Comparison of ENCODE assay signal across 23 cellular contexts in the genomic region with DNA sequence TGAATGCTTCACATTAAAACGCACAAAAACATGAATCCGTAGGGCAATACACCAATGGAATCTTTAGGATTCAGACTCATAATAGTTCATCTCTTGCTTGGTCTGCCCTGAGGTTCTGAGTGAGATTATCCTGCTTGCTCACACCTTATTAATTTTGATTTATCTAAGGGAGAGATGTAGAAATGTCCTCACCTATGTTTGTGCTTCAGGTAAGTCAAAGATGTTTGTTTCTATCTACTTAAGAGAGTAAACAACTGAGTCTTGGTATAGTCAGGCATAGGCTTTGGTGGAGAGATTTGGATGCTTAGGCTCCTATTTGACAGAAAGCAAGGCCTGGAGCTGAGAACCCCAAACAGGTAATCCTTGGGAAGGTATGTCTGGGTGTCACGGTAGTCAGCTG.
"Had no signal": no experiment of that assay in that cellular context is flagged by ENCODE, and none has a peak within 500 bp of the region (broad histone marks: within the 10 kb centered on the region; RNA-seq: fewer than 3 reads in every experiment).

No MANE protein-coding gene starts in this region.

- H3K9me3 Mint-ChIP-seq: activated naive CD4-positive, alpha-beta T cell treated with anti-CD3 and anti-CD28 coated beads for 36 hours; activated T-helper 2 cell treated with anti-CD3 and anti-CD28 coated beads, Interferon-gamma antibody, Interleukin-2, Interleukin-4, amounts not matched to agents 10 μg/mL and 5 μg/mL and 100 μg/mL, durations not matched to agents 14 hours and 24 hours and 36 hours; stimulated activated naive CD8-positive, alpha-beta T cell treated with anti-CD3 and anti-CD28 coated beads, Interleukin-15, amount 100 ng/mL, for 72 hours had no signal

- ATAC-seq: left cardiac atrium; naive thymus-derived CD8-positive, alpha-beta T cell had no signal

- H3K27me3 Mint-ChIP-seq: stimulated activated naive CD8-positive, alpha-beta T cell treated with anti-CD3 and anti-CD28 coated beads, Interleukin-15, amount 100 ng/mL, for 72 hours had no signal

- H3K9me3 ChIP-seq: colonic mucosa, sigmoid colon, spleen, suprapubic skin, vagina had no signal

- H3K4me3 ChIP-seq: colonic mucosa, suprapubic skin had no signal

- H3K4me3 Mint-ChIP-seq: activated naive CD4-positive, alpha-beta T cell treated with anti-CD3 and anti-CD28 coated beads for 36 hours had no signal

- H3K36me3 ChIP-seq: brain microvascular endothelial cell, colonic mucosa, sigmoid colon, spleen, suprapubic skin, vagina had no signal

- H3K36me3 Mint-ChIP-seq: naive thymus-derived CD8-positive, alpha-beta T cell had no signal

- H3K27me3 ChIP-seq: brain microvascular endothelial cell, colonic mucosa, foreskin keratinocyte, sigmoid colon, spleen, suprapubic skin, vagina had no signal

- H3K27ac Mint-ChIP-seq: activated naive CD4-positive, alpha-beta T cell treated with anti-CD3 and anti-CD28 coated beads for 36 hours had no signal

- H3K4me1 ChIP-seq: colonic mucosa, suprapubic skin had no signal

- DNase-seq: activated CD4-positive, alpha-beta T cell treated with anti-CD3 and anti-CD28 coated beads, Interleukin-2, amount 50 U/mL, for 4 hours; activated CD4-positive, CD25-positive, alpha-beta regulatory T cell treated with anti-CD3 and anti-CD28 coated beads, Interleukin-2, amount 50 U/mL, for 72 hours; activated naive CD4-positive, alpha-beta T cell treated with anti-CD3 and anti-CD28 coated beads for 36 hours; activated T-cell treated with anti-CD3 and anti-CD28 coated beads for 4 hours; aorta; brain microvascular endothelial cell; central memory CD4-positive, alpha-beta T cell; colonic mucosa; foreskin keratinocyte; glutamatergic neuron; hippocampal formation; left cardiac atrium; naive thymus-derived CD8-positive, alpha-beta T cell; occipital lobe; posterior cingulate gyrus; sigmoid colon; spleen; stimulated activated naive CD8-positive, alpha-beta T cell treated with anti-CD3 and anti-CD28 coated beads, Interleukin-15, amount 100 ng/mL, for 72 hours; T1000; trophoblast cell had no signal

- H3K27ac ChIP-seq: colonic mucosa, foreskin keratinocyte, suprapubic skin, vagina had no signal
